8 cellular contexts compared by ENCODE assay signal in genomic region chr2:166494140-166494544, GRCh38. TPM values are rescaled to one million over a fixed set of nuclear protein-coding genes. Genes with fewer than 3 reads are reported as not detected.
DNase-seq lines count a peak whose midpoint lies in the region; ATAC-seq and TF ChIP-seq lines count a peak whose summit lies in the region.

Gene SCN7A (minus strand): TSS chr2:166494249. CDS start chr2:166477696, 16,553 bp downstream.

- H3K9me3 Mint-ChIP-seq in osteocyte (ENCODE audit: unreplicated experiment) (no peaks in the 10 kb centered on the region), T-cell (peaks cover 0 to 3% (median 2%) of the 10 kb centered on the region in 3 donors)

- no peaks in the 10 kb centered on the region for H3K4me1 ChIP-seq in NT2/D1 (ENCODE audit: insufficient read depth, insufficient read length)

- peak within 1 kb of the TSS; percentile 34 for H3K4me3 ChIP-seq in NT2/D1 (ENCODE audit: insufficient read length, low read depth)

- H3K4me1 Mint-ChIP-seq in osteocyte (ENCODE audit: unreplicated experiment) (peaks cover 7% of the 10 kb centered on the region), T-cell (no peaks in the 10 kb centered on the region)

- H3K27ac Mint-ChIP-seq in osteocyte (ENCODE audit: unreplicated experiment) (no peak within 1 kb of the TSS), T-cell (no peak within 1 kb of the TSS)

- H3K27me3 Mint-ChIP-seq in osteocyte (ENCODE audit: unreplicated experiment) (peaks cover 36% of the 10 kb centered on the region), T-cell (peaks cover 0 to 5% of the 10 kb centered on the region in 2 donors)

- no peak for TF ChIP-seq CTCF in osteocyte (IDR thresholded peaks at IDR 0.05)

- H3K4me3 Mint-ChIP-seq in osteocyte (ENCODE audit: unreplicated experiment) = peak within 1 kb of the TSS; percentile 64
- H3K4me3 Mint-ChIP-seq in T-cell = no peak within 1 kb of the TSS

- peak within 1 kb of the TSS; percentile 46 for H3K9ac ChIP-seq in NT2/D1 (ENCODE audit: insufficient read length, low read depth)

- no peak for ATAC-seq in HG03045 (IDR thresholded peaks at IDR 0.05; ENCODE audit: unreplicated experiment)
- ATAC-seq in T-cell (replicated peaks in 1 of 4) = no peak
- ATAC-seq in HG02588 (IDR thresholded peaks at IDR 0.05; ENCODE audit: unreplicated experiment) = no peak

- H3K36me3 Mint-ChIP-seq in osteocyte (ENCODE audit: unreplicated experiment) (no peaks in the 10 kb centered on the region), T-cell (no peaks in the 10 kb centered on the region)

- POLR2A ChIA-PET in T-cell (lab: Charles Lee) = no interaction called here

- no peaks in the 10 kb centered on the region for H3K36me3 ChIP-seq in NT2/D1 (ENCODE audit: insufficient read depth, insufficient read length, low read length)

- peak; percentile 8 for DNase-seq in Daoy (ENCODE audit: low read depth)
- no peak for DNase-seq in NT2/D1 (ENCODE audit: low read depth, low spot score)
- DNase-seq in glomerular visceral epithelial cell (ENCODE audit: extremely low spot score) = peak; percentile 24
- DNase-seq in osteocyte (ENCODE audit: extremely low spot score, unreplicated experiment) = no peak
- no peak for DNase-seq in NOMO-1 (lab: John Stamatoyannopoulos, UW; ENCODE audit: unreplicated experiment in 2 of 2)
- DNase-seq in T-cell = no peak

- H3K9me3 ChIP-seq in NT2/D1 (ENCODE audit: insufficient read depth, low read length) = no peaks in the 10 kb centered on the region

- CTCF ChIA-PET in T-cell (lab: Charles Lee) = no interaction called here

- peaks cover 10% of the 10 kb centered on the region for H3K27me3 ChIP-seq in NT2/D1 (ENCODE audit: insufficient read depth, insufficient read length)

RNA-seq across cellular contexts. Expression of gene SCN7A, which starts in this region (rescaled TPM):
- not detected in 2 replicates for total RNA-seq in Daoy (2014; rRNA removed; shearing (Covaris generic))
- total RNA-seq in osteocyte (0.11 TPM in 1 of 2 replicates, not detected in the other), T-cell (under 1 TPM in 2 of 5 donors, not detected in 3; 0.03 to 0.09 TPM)

Comparison
In these comparisons a context has a peak if more than half of its experiments do, and no peak if none do; other contexts are left out.
1. Peak in DNase-seq in Daoy; RNA of the gene not detected or under 1 TPM.